ENCODE assay signal across 8 cellular contexts in the genomic region with DNA sequence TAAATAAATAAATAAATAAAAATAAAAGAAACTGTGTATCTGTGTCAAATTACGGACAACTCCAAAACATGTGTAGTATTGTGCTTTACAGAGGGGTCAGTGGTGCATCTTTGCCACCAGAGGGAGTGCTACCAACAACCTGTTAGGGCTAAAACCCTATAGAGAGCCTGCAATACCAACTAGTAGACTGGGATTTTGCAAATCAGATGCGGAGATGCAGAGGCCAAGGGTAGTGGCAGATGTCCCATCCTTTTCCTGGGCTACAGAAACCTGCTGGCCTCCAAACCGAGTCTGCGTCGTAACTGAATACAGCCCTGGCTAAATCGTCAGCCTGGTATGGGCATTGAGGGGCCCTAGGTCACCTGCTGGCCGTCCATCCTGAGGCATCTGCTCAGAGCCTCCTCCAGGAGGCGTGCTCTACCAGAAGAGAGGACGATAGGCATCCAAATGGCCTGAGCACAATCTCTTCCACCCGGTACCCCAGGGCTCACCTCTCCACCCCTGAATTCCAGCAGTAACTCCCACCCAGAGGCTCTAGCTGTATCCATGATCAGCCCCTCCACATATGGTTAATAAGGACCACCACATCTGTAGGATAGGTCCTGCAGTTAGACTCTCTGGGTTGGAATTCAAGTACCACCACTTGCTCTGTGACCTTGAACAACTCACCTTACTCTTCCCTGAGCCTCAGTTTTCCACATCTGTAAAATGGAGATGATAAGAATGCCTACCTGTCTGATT. TPM values are rescaled to one million over a fixed set of nuclear protein-coding genes. Genes with fewer than 3 reads are reported as not detected.
DNase-seq lines count a peak whose midpoint lies in the region; ATAC-seq and TF ChIP-seq lines count a peak whose summit lies in the region.

No MANE protein-coding gene starts in this region.

- peak overlapping the region; percentile 46 for H3K4me3 Mint-ChIP-seq in progenitor cell of endocrine pancreas (ENCODE audit: low read depth)

- no peaks in the 10 kb centered on the region for H3K9me3 Mint-ChIP-seq in progenitor cell of endocrine pancreas (ENCODE audit: low read depth)

- peak; percentile 78 for DNase-seq in 8988T
- peak; percentile 78 for DNase-seq in GM13976 (ENCODE audit: low spot score)
- DNase-seq in NCI-H1105 (lab: John Stamatoyannopoulos, UW) = peak; percentile 31
- DNase-seq in adipocyte (ENCODE audit: low read depth) = peak; percentile 88
- peak; percentile 84 to 85 for DNase-seq in cardiac muscle cell (ENCODE audit: low read depth in 1 of 2, low spot score in 1 of 2)
- peak; percentile 23 for DNase-seq in progenitor cell of endocrine pancreas (ENCODE audit: low spot score, unreplicated experiment)

- H3K9ac ChIP-seq in adipocyte (ENCODE audit: low read length) = no peak overlapping the region

- TF ChIP-seq CTCF in GM13976 (IDR thresholded peaks at IDR 0.05; ENCODE audit: borderline replicate concordance, control extremely low read depth, extremely low read depth, insufficient read depth, missing control alignments) (peak; percentile 61), cardiac muscle cell (IDR thresholded peaks at IDR 0.05; ENCODE audit: low read depth, low read length) (peak; percentile 80), progenitor cell of endocrine pancreas (IDR thresholded peaks at IDR 0.05; ENCODE audit: unreplicated experiment) (peak; percentile 84)

- H3K27ac Mint-ChIP-seq in progenitor cell of endocrine pancreas = peak overlapping the region; percentile 52

- in situ Hi-C loops in GM13976 (cut with MboI; ENCODE audit: low sequenced_read_pairs, unreplicated experiment) = no loop called here

- H3K36me3 ChIP-seq in adipocyte (ENCODE audit: control insufficient read depth, insufficient read depth, low read length, severe bottlenecking) (no peaks in the 10 kb centered on the region), cardiac muscle cell (no peaks in the 10 kb centered on the region)

- peaks cover 2% of the 10 kb centered on the region for H3K4me1 Mint-ChIP-seq in progenitor cell of endocrine pancreas (ENCODE audit: low read depth)

- H3K4me1 ChIP-seq in adipocyte (ENCODE audit: control insufficient read depth, insufficient read depth, low read length) = peaks cover 7% of the 10 kb centered on the region
- H3K4me1 ChIP-seq in cardiac muscle cell (ENCODE audit: low read depth) = no peaks in the 10 kb centered on the region

- H3K27me3 Mint-ChIP-seq in progenitor cell of endocrine pancreas = peaks cover 4% of the 10 kb centered on the region

- no peak overlapping the region for H3K27ac ChIP-seq in cardiac muscle cell

- ATAC-seq in HG02798 (IDR thresholded peaks at IDR 0.05; ENCODE audit: poor library complexity, unreplicated experiment) (peak; percentile 94), SK-N-SH treated with all-trans-retinoic acid at 6 μM for 48 hours (peak; percentile 98)

- H3K27me3 ChIP-seq in adipocyte (replicated peaks; ENCODE audit: control insufficient read depth, insufficient read depth, low read length) (no peaks in the 10 kb centered on the region), cardiac muscle cell (no peaks in the 10 kb centered on the region)

- H3K9me3 ChIP-seq in adipocyte (ENCODE audit: control insufficient read depth, low read length) = no peaks in the 10 kb centered on the region
- H3K9me3 ChIP-seq in cardiac muscle cell (ENCODE audit: low read depth) = no peaks in the 10 kb centered on the region

- no peaks in the 10 kb centered on the region for H3K36me3 Mint-ChIP-seq in progenitor cell of endocrine pancreas (ENCODE audit: insufficient read depth)

- H3K4me3 ChIP-seq in adipocyte (ENCODE audit: low read length) (no peak overlapping the region), cardiac muscle cell (peak overlapping the region; percentile 9)

TF ChIP-seq in SK-N-SH treated with all-trans-retinoic acid at 6 μM for 48 hours, 23 proteins besides CTCF, POLR2A, EP300 and RAD21:
- TF ChIP-seq TOX (CRISPR knock-in tag; IDR thresholded peaks at IDR 0.05; ENCODE audit: borderline replicate concordance) (no peak), BACH2 (CRISPR knock-in tag; IDR thresholded peaks at IDR 0.05; ENCODE audit: borderline replicate concordance) (no peak), ZNF70 (CRISPR knock-in tag; IDR thresholded peaks at IDR 0.05) (no peak), ISL1 (CRISPR knock-in tag; IDR thresholded peaks at IDR 0.05) (no peak), CSDC2 (CRISPR knock-in tag; IDR thresholded peaks at IDR 0.05) (no peak)
- TF ChIP-seq, protein P1, sequence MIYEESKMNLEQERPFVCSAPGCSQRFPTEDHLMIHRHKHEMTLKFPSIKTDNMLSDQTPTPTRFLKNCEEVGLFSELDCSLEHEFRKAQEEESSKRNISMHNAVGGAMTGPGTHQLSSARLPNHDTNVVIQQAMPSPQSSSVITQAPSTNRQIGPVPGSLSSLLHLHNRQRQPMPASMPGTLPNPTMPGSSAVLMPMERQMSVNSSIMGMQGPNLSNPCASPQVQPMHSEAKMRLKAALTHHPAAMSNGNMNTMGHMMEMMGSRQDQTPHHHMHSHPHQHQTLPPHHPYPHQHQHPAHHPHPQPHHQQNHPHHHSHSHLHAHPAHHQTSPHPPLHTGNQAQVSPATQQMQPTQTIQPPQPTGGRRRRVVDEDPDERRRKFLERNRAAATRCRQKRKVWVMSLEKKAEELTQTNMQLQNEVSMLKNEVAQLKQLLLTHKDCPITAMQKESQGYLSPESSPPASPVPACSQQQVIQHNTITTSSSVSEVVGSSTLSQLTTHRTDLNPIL (CRISPR knock-in tag; IDR thresholded peaks at IDR 0.05; ENCODE audit: low read depth) = no peak

RNA-seq across cellular contexts. Expression of a gene that starts 6.2 kb away (rescaled TPM):
- total RNA-seq in cardiac muscle cell = 14.5 and 16.2 TPM in 2 replicates
- 14.8 and 14.9 TPM in 2 replicates for polyA plus RNA-seq in cardiac muscle cell
- total RNA-seq in progenitor cell of endocrine pancreas = 33.5 and 36.6 TPM in 2 replicates

RNA-seq across cellular contexts. Expression of a gene that starts 18.6 kb away (rescaled TPM):
- 912 and 1,364 TPM in 2 replicates for total RNA-seq in cardiac muscle cell
- polyA plus RNA-seq in cardiac muscle cell = 1,322 and 1,889 TPM in 2 replicates
- 130 and 137 TPM in 2 replicates for total RNA-seq in progenitor cell of endocrine pancreas

RNA-seq across cellular contexts. Expression of a gene that starts 38.4 kb away (rescaled TPM):
- total RNA-seq in cardiac muscle cell (33.6 and 38.3 TPM in 2 replicates), progenitor cell of endocrine pancreas (38.0 and 41.5 TPM in 2 replicates)
- polyA plus RNA-seq in cardiac muscle cell = 56.5 and 75.0 TPM in 2 replicates

RNA-seq across cellular contexts. Expression of a gene that starts 38.6 kb away (rescaled TPM):
- total RNA-seq in cardiac muscle cell = 30.8 and 43.2 TPM in 2 replicates
- polyA plus RNA-seq in cardiac muscle cell = 58.4 and 85.5 TPM in 2 replicates
- 59.6 and 64.9 TPM in 2 replicates for total RNA-seq in progenitor cell of endocrine pancreas

Comparison
In these comparisons a context has a peak if more than half of its experiments do, and no peak if none do; other contexts are left out.
1. DNase-seq: peak in every context shown above with its lines; median percentile 88 in adipocyte; 84 in cardiac muscle cell; 78 in 8988T; 78 in GM13976; 31 in NCI-H1105; 23 in progenitor cell of endocrine pancreas.